In genomic region chr11:111944651-111945051, GRCh38 we compare ENCODE assay signal across 9 cellular contexts. TPM values are rescaled to one million over a fixed set of nuclear protein-coding genes. Genes with fewer than 3 reads are reported as not detected.
DNase-seq lines count a peak whose midpoint lies in the region; ATAC-seq and TF ChIP-seq lines count a peak whose summit lies in the region.
"Had no signal": no experiment of that assay in that cellular context is flagged by ENCODE, and none has a peak within 500 bp of the region (broad histone marks: within the 10 kb centered on the region; RNA-seq: fewer than 3 reads in every experiment).

No MANE protein-coding gene starts in this region.

- WGBS in suprapubic skin: 72% methylated on average over 5 of the region's 5 CpGs

- peaks cover 13% of the 10 kb centered on the region for H3K4me1 ChIP-seq in suprapubic skin
- H3K4me1 ChIP-seq: BLaER1 had no signal

- H3K36me3 ChIP-seq in suprapubic skin: no peaks in the 10 kb centered on the region
- H3K36me3 ChIP-seq: BLaER1 had no signal

- no peak for TF ChIP-seq CTCF in suprapubic skin (IDR thresholded peaks at IDR 0.05)

- H3K27ac ChIP-seq in suprapubic skin: peak overlapping the region; percentile 73
- H3K27ac ChIP-seq: BLaER1 had no signal

- H3K27me3 ChIP-seq in suprapubic skin: no peaks in the 10 kb centered on the region
- H3K27me3 ChIP-seq: BLaER1 had no signal

- H3K4me3 Mint-ChIP-seq in activated CD8-positive, alpha-beta memory T cell treated with anti-CD3 and anti-CD28 coated beads, Interleukin-2, amount 10 ng/mL, durations not matched to agents 7 days and 5 days: no peak overlapping the region

- DNase-seq in activated CD8-positive, alpha-beta memory T cell treated with anti-CD3 and anti-CD28 coated beads, Interleukin-2, amount 10 ng/mL, durations not matched to agents 7 days and 5 days: no peak
- DNase-seq in activated CD8-positive, alpha-beta memory T cell treated with anti-CD3 and anti-CD28 coated beads, Interleukin-2, amount 50 U/mL, for 48 hours: no peak
- no peak for DNase-seq in activated naive CD4-positive, alpha-beta T cell treated with anti-CD3 and anti-CD28 coated beads, Interleukin-2, amount 50 U/mL, for 72 hours (ENCODE audit: low spot score in 2 of 2)
- DNase-seq in glomerular visceral epithelial cell (ENCODE audit: extremely low spot score): peak; percentile 88
- no peak for DNase-seq in suprapubic skin (ENCODE audit: low spot score in 2 of 2)
- no peak for DNase-seq in NCI-H1436 treated with DMSO at 0.1 percent for 48 hours (lab: John Stamatoyannopoulos, UW)

- no peaks in the 10 kb centered on the region for H3K9me3 Mint-ChIP-seq in activated CD8-positive, alpha-beta memory T cell treated with anti-CD3 and anti-CD28 coated beads, Interleukin-2, amount 10 ng/mL, durations not matched to agents 7 days and 5 days (ENCODE audit: low read depth)
- H3K9me3 Mint-ChIP-seq in activated naive CD4-positive, alpha-beta T cell treated with anti-CD3 and anti-CD28 coated beads, Interleukin-2, amount 50 U/mL, for 72 hours: no peaks in the 10 kb centered on the region

- H3K27ac Mint-ChIP-seq in activated CD8-positive, alpha-beta memory T cell treated with anti-CD3 and anti-CD28 coated beads, Interleukin-2, amount 10 ng/mL, durations not matched to agents 7 days and 5 days: peak overlapping the region; percentile 69
- peak overlapping the region; percentile 90 to 97 for H3K27ac Mint-ChIP-seq in activated naive CD4-positive, alpha-beta T cell treated with anti-CD3 and anti-CD28 coated beads, Interleukin-2, amount 50 U/mL, for 72 hours

- TF ChIP-seq POLR2A in suprapubic skin (IDR thresholded peaks at IDR 0.05) (no peak), GM18505 (IDR thresholded peaks at IDR 0.05; ENCODE audit: borderline replicate concordance, extremely low read depth, insufficient read depth, insufficient read length) (no peak)

- ATAC-seq in activated CD8-positive, alpha-beta memory T cell treated with anti-CD3 and anti-CD28 coated beads, Interleukin-2, amount 10 ng/mL, durations not matched to agents 7 days and 5 days: peak; percentile 76
- peak; percentile 93 to 97 for ATAC-seq in activated naive CD4-positive, alpha-beta T cell treated with anti-CD3 and anti-CD28 coated beads, Interleukin-2, amount 50 U/mL, for 72 hours
- ATAC-seq in HG03039 (IDR thresholded peaks at IDR 0.05; ENCODE audit: unreplicated experiment) (no peak), GM18505 (IDR thresholded peaks at IDR 0.05; ENCODE audit: unreplicated experiment) (no peak)

- no peak for TF ChIP-seq EP300 in suprapubic skin (IDR thresholded peaks at IDR 0.05)

- H3K9me3 ChIP-seq in suprapubic skin: no peaks in the 10 kb centered on the region
- H3K9me3 ChIP-seq: BLaER1 had no signal

- no peak overlapping the region for H3K4me3 ChIP-seq in suprapubic skin
- H3K4me3 ChIP-seq: BLaER1 had no signal

- peaks cover 9% of the 10 kb centered on the region for H3K36me3 Mint-ChIP-seq in activated CD8-positive, alpha-beta memory T cell treated with anti-CD3 and anti-CD28 coated beads, Interleukin-2, amount 10 ng/mL, durations not matched to agents 7 days and 5 days
- peaks cover 0 to 14% of the 10 kb centered on the region in 2 donors for H3K36me3 Mint-ChIP-seq in activated naive CD4-positive, alpha-beta T cell treated with anti-CD3 and anti-CD28 coated beads, Interleukin-2, amount 50 U/mL, for 72 hours

- H3K4me1 Mint-ChIP-seq in activated CD8-positive, alpha-beta memory T cell treated with anti-CD3 and anti-CD28 coated beads, Interleukin-2, amount 10 ng/mL, durations not matched to agents 7 days and 5 days: peaks cover 27% of the 10 kb centered on the region

- CTCF ChIA-PET in activated CD8-positive, alpha-beta memory T cell treated with anti-CD3 and anti-CD28 coated beads, Interleukin-2, amount 10 ng/mL, durations not matched to agents 7 days and 5 days (lab: Charles Lee): interaction anchor here (0.9 to 2.3 kb wide), 6 partner anchors 9 to 516 kb away, joined by 3 to 10 read pairs (median 4); no protein-coding TSS in a partner anchor

- no peaks in the 10 kb centered on the region for H3K27me3 Mint-ChIP-seq in activated CD8-positive, alpha-beta memory T cell treated with anti-CD3 and anti-CD28 coated beads, Interleukin-2, amount 10 ng/mL, durations not matched to agents 7 days and 5 days

RNA-seq across cellular contexts. Expression of gene DIXDC1, which starts 7.5 kb away (rescaled TPM):
- total RNA-seq in activated CD8-positive, alpha-beta memory T cell treated with anti-CD3 and anti-CD28 coated beads, Interleukin-2, amount 10 ng/mL, durations not matched to agents 7 days and 5 days: 10 to 100 TPM in 1 of 2 experiments, 1 to 10 TPM in 1; 9.0 to 10.3 TPM
- 10 to 100 TPM in 1 of 2 donors, 1 to 10 TPM in 1; 5.6 to 30.2 TPM for total RNA-seq in activated naive CD4-positive, alpha-beta T cell treated with anti-CD3 and anti-CD28 coated beads, Interleukin-2, amount 50 U/mL, for 72 hours
- 10 to 100 TPM; 11.8 to 20.9 (median 13.1) TPM for total RNA-seq in suprapubic skin

RNA-seq across cellular contexts. Expression of gene C11orf52, which starts 25.9 kb away (rescaled TPM):
- not detected for total RNA-seq in activated CD8-positive, alpha-beta memory T cell treated with anti-CD3 and anti-CD28 coated beads, Interleukin-2, amount 10 ng/mL, durations not matched to agents 7 days and 5 days
- not detected for total RNA-seq in activated naive CD4-positive, alpha-beta T cell treated with anti-CD3 and anti-CD28 coated beads, Interleukin-2, amount 50 U/mL, for 72 hours
- 10 to 100 TPM in 1 of 4 donors, 1 to 10 TPM in 3; 7.5 to 10.4 (median 9.7) TPM for total RNA-seq in suprapubic skin

RNA-seq across cellular contexts. Expression of gene HSPB2, which starts 32.1 kb away (rescaled TPM):
- total RNA-seq in activated CD8-positive, alpha-beta memory T cell treated with anti-CD3 and anti-CD28 coated beads, Interleukin-2, amount 10 ng/mL, durations not matched to agents 7 days and 5 days: not detected
- not detected for total RNA-seq in activated naive CD4-positive, alpha-beta T cell treated with anti-CD3 and anti-CD28 coated beads, Interleukin-2, amount 50 U/mL, for 72 hours
- 1 to 10 TPM in 1 of 4 donors, not detected in 3; 3.1 TPM for total RNA-seq in suprapubic skin

RNA-seq across cellular contexts. Expression of gene CRYAB, which starts 33.1 kb away (rescaled TPM):
- total RNA-seq in activated CD8-positive, alpha-beta memory T cell treated with anti-CD3 and anti-CD28 coated beads, Interleukin-2, amount 10 ng/mL, durations not matched to agents 7 days and 5 days: not detected
- total RNA-seq in activated naive CD4-positive, alpha-beta T cell treated with anti-CD3 and anti-CD28 coated beads, Interleukin-2, amount 50 U/mL, for 72 hours: not detected
- 100 to 1,000 TPM; 144 to 203 (median 176) TPM for total RNA-seq in suprapubic skin

Comparison
In these comparisons a context has a peak if more than half of its experiments do, and no peak if none do; other contexts are left out.
1. ATAC-seq: peak in activated CD8-positive, alpha-beta memory T cell treated with anti-CD3 and anti-CD28 coated beads, Interleukin-2, amount 10 ng/mL, durations not matched to agents 7 days and 5 days (single experiment) and activated naive CD4-positive, alpha-beta T cell treated with anti-CD3 and anti-CD28 coated beads, Interleukin-2, amount 50 U/mL, for 72 hours (2 of 2); none in HG03039 (single experiment) and GM18505 (single experiment).
2. RNA of gene C11orf52, which starts 25.9 kb away (total RNA-seq): 7.5 to 10.4 TPM in suprapubic skin; not detected in activated naive CD4-positive, alpha-beta T cell treated with anti-CD3 and anti-CD28 coated beads, Interleukin-2, amount 50 U/mL, for 72 hours and not detected in activated CD8-positive, alpha-beta memory T cell treated with anti-CD3 and anti-CD28 coated beads, Interleukin-2, amount 10 ng/mL, durations not matched to agents 7 days and 5 days; every median in the first group is over 4 times any median in the second.